ENCODE assay signal across 1 cellular context in genomic region chr3:114056130-114057010, GRCh38.
TF ChIP-seq lines count a peak whose summit lies in the region.

CCDC191 (minus strand) TSS chr3:114056526; CDS start chr3:114056466, 60 bp downstream.
QTRT2 (plus strand) TSS chr3:114056737; CDS start chr3:114065258, 8,521 bp downstream.

TF ChIP-seq in K562, 482 proteins besides CTCF, POLR2A, EP300 and RAD21 (continued from another document):
- TF ChIP-seq E2F6 (IDR thresholded peaks at IDR 0.05; ENCODE audit: borderline replicate concordance in 1 of 2, extremely low read depth in 1 of 2, insufficient read depth in 1 of 2, insufficient read length in 1 of 2, low read depth in 1 of 2, low read length in 1 of 2, poor library complexity in 1 of 2, severe bottlenecking in 1 of 2) (peak; percentile 69 to 80), SRSF3 (IDR thresholded peaks at IDR 0.05; ENCODE audit: insufficient read depth, low read length) (no peak), KLF6 (CRISPR knock-in tag; IDR thresholded peaks at IDR 0.05; ENCODE audit: borderline replicate concordance) (no peak), CEBPZ (IDR thresholded peaks at IDR 0.05; ENCODE audit: borderline replicate concordance, low read depth, low read length) (no peak)
